ENCODE assay signal across 21 cellular contexts in the genomic region with DNA sequence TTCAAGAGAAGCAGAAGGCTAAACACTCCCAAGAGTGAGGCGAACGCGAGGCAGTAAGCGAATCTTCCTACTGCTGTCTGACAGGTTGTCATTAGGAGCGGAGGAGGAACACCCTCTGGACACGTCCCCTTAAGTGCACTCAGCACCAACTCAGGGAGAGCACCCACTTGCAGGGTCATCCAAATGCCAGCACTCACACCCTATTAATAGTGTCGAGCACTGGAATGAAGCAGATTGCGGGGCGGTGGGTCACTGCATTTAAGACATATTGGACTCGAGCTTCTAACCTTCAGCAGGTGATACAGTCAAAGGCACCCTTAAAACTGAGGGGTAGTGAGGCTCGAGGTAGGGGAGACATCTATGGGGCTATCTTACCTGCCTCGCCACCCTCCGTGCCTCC. TPM values are rescaled to one million over a fixed set of nuclear protein-coding genes. Genes with fewer than 3 reads are reported as not detected.
DNase-seq lines count a peak whose midpoint lies in the region; ATAC-seq and TF ChIP-seq lines count a peak whose summit lies in the region.
"Had no signal": no experiment of that assay in that cellular context is flagged by ENCODE, and none has a peak within 500 bp of the region (broad histone marks: within the 10 kb centered on the region; RNA-seq: fewer than 3 reads in every experiment).

No MANE protein-coding gene starts in this region.

- no peak for TF ChIP-seq POLR2A in spleen (IDR thresholded peaks at IDR 0.05)

- peaks cover 0 to 48% (median 38%) of the 10 kb centered on the region in 9 donors for H3K4me1 ChIP-seq in heart right ventricle
- peaks cover 12 to 70% (median 39%) of the 10 kb centered on the region in 6 donors for H3K4me1 ChIP-seq in spleen
- H3K4me1 ChIP-seq in HAP-1: peaks cover 5% of the 10 kb centered on the region; the same call in 1 of the 2 replicates

- no peaks in the 10 kb centered on the region for H3K27me3 Mint-ChIP-seq in activated T-cell treated with anti-CD3 and anti-CD28 coated beads, Interleukin-2, amount 50 U/mL, for 24 hours
- no peaks in the 10 kb centered on the region for H3K27me3 Mint-ChIP-seq in activated B cell treated with CpG ODN at 0.5 μM for 24 hours
- H3K27me3 Mint-ChIP-seq: activated naive CD8-positive, alpha-beta T cell; dendritic cell treated with granulocyte-macrophage colony-stimulating factor and Interleukin-4, amounts not matched to agents 40 ng/mL and 50 ng/mL, for 4 days had no signal

- peak overlapping the region; percentile 28 for H3K27ac Mint-ChIP-seq in activated T-cell treated with anti-CD3 and anti-CD28 coated beads, Interleukin-2, amount 50 U/mL, for 24 hours
- peak overlapping the region; percentile 78 for H3K27ac Mint-ChIP-seq in activated B cell treated with CpG ODN at 0.5 μM for 24 hours
- H3K27ac Mint-ChIP-seq: activated naive CD8-positive, alpha-beta T cell; dendritic cell treated with granulocyte-macrophage colony-stimulating factor and Interleukin-4, amounts not matched to agents 40 ng/mL and 50 ng/mL, for 4 days had no signal

- peaks cover 48% of the 10 kb centered on the region for H3K4me1 Mint-ChIP-seq in activated T-cell treated with anti-CD3 and anti-CD28 coated beads, Interleukin-2, amount 50 U/mL, for 24 hours (ENCODE audit: low read depth)
- H3K4me1 Mint-ChIP-seq in activated B cell treated with CpG ODN at 0.5 μM for 24 hours: peaks cover 87% of the 10 kb centered on the region

- H3K4me3 ChIP-seq in heart right ventricle (no peak overlapping the region), spleen (peak overlapping the region in 3 of 8 donors; percentile 4 to 55 (median 24)), HAP-1 (no peak overlapping the region)
- H3K4me3 ChIP-seq: left lung, skin epidermis, thoracic aorta had no signal

- POLR2A ChIA-PET in activated B cell treated with CpG ODN at 0.5 μM for 24 hours (lab: Charles Lee): interaction anchor here (1.0 to 1.2 kb wide), 2 partner anchors 8 to 81 kb away, joined by 5 to 6 read pairs; no protein-coding TSS in a partner anchor

- CTCF ChIA-PET in activated B cell treated with CpG ODN at 0.5 μM for 24 hours (lab: Charles Lee): interaction anchor here (1.2 to 1.4 kb wide), 2 partner anchors 9 to 17 kb away, joined by 3 to 4 read pairs; no protein-coding TSS in a partner anchor

- H3K36me3 Mint-ChIP-seq in activated T-cell treated with anti-CD3 and anti-CD28 coated beads, Interleukin-2, amount 50 U/mL, for 24 hours (ENCODE audit: low read depth): peaks cover 43% of the 10 kb centered on the region
- peaks cover 59% of the 10 kb centered on the region for H3K36me3 Mint-ChIP-seq in activated B cell treated with CpG ODN at 0.5 μM for 24 hours (ENCODE audit: low read depth)

- no peak overlapping the region for H3K4me3 Mint-ChIP-seq in activated T-cell treated with anti-CD3 and anti-CD28 coated beads, Interleukin-2, amount 50 U/mL, for 24 hours
- peak overlapping the region; percentile 19 for H3K4me3 Mint-ChIP-seq in activated B cell treated with CpG ODN at 0.5 μM for 24 hours
- H3K4me3 Mint-ChIP-seq: activated naive CD8-positive, alpha-beta T cell; dendritic cell treated with granulocyte-macrophage colony-stimulating factor and Interleukin-4, amounts not matched to agents 40 ng/mL and 50 ng/mL, for 4 days had no signal

- intact Hi-C loops in activated B cell treated with CpG ODN at 0.5 μM for 24 hours (cut with micrococcal nuclease): no loop called here
- intact Hi-C loops in heart right ventricle (cut with DNase I): no loop called here
- intact Hi-C loops in spleen (cut with DNase I; ENCODE audit: low total_unique reads): no loop called here

- DNase-seq in activated T-cell treated with anti-CD3 and anti-CD28 coated beads, Interleukin-2, amount 50 U/mL, for 24 hours: no peak
- no peak for DNase-seq in activated T-cell treated with anti-CD3 and anti-CD28 coated beads, Interleukin-2, amount 50 U/mL, for 1 hour
- no peak for DNase-seq in activated B cell treated with CpG ODN at 0.5 μM for 24 hours
- no peak for DNase-seq in heart right ventricle
- no peak for DNase-seq in spleen
- DNase-seq in occipital lobe (lab: John Stamatoyannopoulos, UW): no peak
- no peak for DNase-seq in NCI-H146 (lab: John Stamatoyannopoulos, UW)
- DNase-seq in HAP-1 (ENCODE audit: low spot score in 2 of 2): no peak
- DNase-seq: brain microvascular endothelial cell; DMS79; left lung; MM.1S; NCI-H187; NK-92 treated with Interleukin-12 subunit alpha and Interleukin-12 subunit beta, amount 100 ng/mL, for 24 hours; stimulated activated CD4-positive, alpha-beta T cell treated with anti-CD3 and anti-CD28 coated beads, Interleukin-4, amount 100 ng/mL, for 4 hours had no signal

- ATAC-seq in activated B cell treated with CpG ODN at 0.5 μM for 24 hours (ENCODE audit: low read depth) (no peak), heart right ventricle (peak; percentile 27 to 83 (median 69))
- ATAC-seq: HCT116, left lung had no signal

- in situ Hi-C loops in HAP-1 (cut with MboI; ENCODE audit: low sequenced_read_pairs): no loop called here

- H3K9me3 ChIP-seq in heart right ventricle (no peaks in the 10 kb centered on the region), spleen (no peaks in the 10 kb centered on the region), HAP-1 (no peaks in the 10 kb centered on the region)
- H3K9me3 ChIP-seq: left lung, thoracic aorta had no signal

- H3K27ac ChIP-seq in heart right ventricle: no peak overlapping the region
- peak overlapping the region in 5 of 8 donors; percentile 18 to 78 (median 52) for H3K27ac ChIP-seq in spleen
- H3K27ac ChIP-seq: brain microvascular endothelial cell, HL-60, thoracic aorta had no signal

- 58 to 71% methylated on average over 13 of the region's 13 CpGs for WGBS in heart right ventricle, 2 donors
- WGBS in spleen, 5 donors: 89 to 99% (median 95%) methylated on average over 13 of the region's 13 CpGs

- no peaks in the 10 kb centered on the region for H3K27me3 ChIP-seq in heart right ventricle
- no peaks in the 10 kb centered on the region for H3K27me3 ChIP-seq in spleen (replicated peaks in 1 of 7)
- no peaks in the 10 kb centered on the region for H3K27me3 ChIP-seq in HAP-1 (ENCODE audit: low read depth)
- H3K27me3 ChIP-seq: brain microvascular endothelial cell, left lung had no signal

- TF ChIP-seq CTCF in activated B cell treated with CpG ODN at 0.5 μM for 24 hours (IDR thresholded peaks at IDR 0.05): no peak
- TF ChIP-seq CTCF in heart right ventricle (IDR thresholded peaks at IDR 0.05): no peak
- TF ChIP-seq CTCF in spleen (IDR thresholded peaks at IDR 0.05 in 8 of 11, conservative IDR thresholded peaks at IDR 0.05 in 3 of 11): no peak

- H3K36me3 ChIP-seq in heart right ventricle (peaks cover 0 to 35% (median 0%) of the 10 kb centered on the region in 9 donors), spleen (peaks cover 0 to 50% (median 20%) of the 10 kb centered on the region in 6 donors), HAP-1 (replicated peaks) (no peaks in the 10 kb centered on the region)
- H3K36me3 ChIP-seq: brain microvascular endothelial cell, thoracic aorta had no signal

- no peaks in the 10 kb centered on the region for H3K9me3 Mint-ChIP-seq in activated T-cell treated with anti-CD3 and anti-CD28 coated beads, Interleukin-2, amount 50 U/mL, for 24 hours
- no peaks in the 10 kb centered on the region for H3K9me3 Mint-ChIP-seq in activated B cell treated with CpG ODN at 0.5 μM for 24 hours
- H3K9me3 Mint-ChIP-seq: dendritic cell treated with granulocyte-macrophage colony-stimulating factor and Interleukin-4, amounts not matched to agents 40 ng/mL and 50 ng/mL, for 4 days had no signal

RNA-seq across cellular contexts. Expression of gene SH3BP5, which starts 28.7 kb away (rescaled TPM):
- 60.5 and 66.0 TPM in 2 replicates for total RNA-seq in activated B cell treated with CpG ODN at 0.5 μM for 24 hours
- 10 to 100 TPM in 4 of 10 donors, 1 to 10 TPM in 6; 6.7 to 22.4 (median 9.4) TPM for total RNA-seq in heart right ventricle
- polyA plus RNA-seq in heart right ventricle: 10 to 100 TPM in 1 of 2 donors, 1 to 10 TPM in 1; 9.9 to 11.4 TPM
- total RNA-seq in spleen: 10 to 100 TPM; 46.6 to 75.0 (median 62.3) TPM
- 10 to 100 TPM; 36.4 to 46.0 (median 39.7) TPM for polyA plus RNA-seq in spleen
- total RNA-seq in occipital lobe: 61.6 TPM

Comparison
In these comparisons a context has a peak if more than half of its experiments do, and no peak if none do; other contexts are left out.
1. H3K27ac ChIP-seq: peak in spleen (5 of 8); none in heart right ventricle (0 of 10).